In the genomic region with DNA sequence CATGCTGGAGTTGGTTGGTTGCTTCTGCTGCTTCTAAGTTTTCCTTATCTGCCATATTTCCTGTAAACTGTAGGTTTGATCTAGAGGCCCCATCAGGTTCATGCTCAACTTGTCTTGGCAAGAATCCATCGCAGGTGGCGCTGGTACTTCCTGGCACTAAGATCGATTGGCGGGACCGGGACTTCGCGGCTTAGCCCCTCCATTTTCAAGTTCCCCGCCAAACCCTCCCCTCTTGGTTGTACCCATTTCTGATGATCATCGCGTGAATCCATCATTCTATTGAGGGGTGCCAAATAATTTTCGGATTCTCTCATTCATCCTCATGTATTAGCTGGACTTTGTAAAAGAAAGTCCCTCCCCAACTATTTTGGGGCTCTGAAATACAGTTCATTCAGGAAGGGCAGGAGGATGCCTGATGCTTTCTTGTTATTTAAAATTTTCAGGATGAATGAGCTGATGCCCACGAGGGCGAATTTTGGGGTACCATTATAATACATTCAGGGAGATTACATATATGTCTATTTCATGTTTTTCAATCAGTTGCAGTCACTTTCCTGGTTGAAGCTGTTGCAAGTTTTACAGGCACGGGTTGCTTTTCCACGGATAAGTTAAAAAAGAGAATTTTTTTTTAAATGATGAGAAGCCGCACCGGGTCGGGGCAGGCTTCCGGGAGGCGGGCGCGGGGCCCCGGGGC, we compare ENCODE assay signal across 8 cellular contexts. TPM values are rescaled to one million over a fixed set of nuclear protein-coding genes. Genes with fewer than 3 reads are reported as not detected.
DNase-seq lines count a peak whose midpoint lies in the region; ATAC-seq and TF ChIP-seq lines count a peak whose summit lies in the region.

No MANE protein-coding gene starts in this region.

- ATAC-seq in GM18508 (IDR thresholded peaks at IDR 0.05; ENCODE audit: insufficient read depth, unreplicated experiment), result peak; percentile 36
- ATAC-seq in HG03354 (IDR thresholded peaks at IDR 0.05; ENCODE audit: poor library complexity, severe bottlenecking, unreplicated experiment), result peak; percentile 44
- peak; percentile 60 for ATAC-seq in mucosa of descending colon

- H3K27ac ChIP-seq in dorsolateral prefrontal cortex, result peak overlapping the region in 37 of 59 donors; percentile 4 to 75 (median 48)

- H3K36me3 ChIP-seq in mucosa of descending colon (ENCODE audit: low read depth), result no peaks in the 10 kb centered on the region

- H3K9me3 ChIP-seq in mucosa of descending colon, result no peaks in the 10 kb centered on the region

- peaks cover 9% of the 10 kb centered on the region for H3K4me1 ChIP-seq in mucosa of descending colon (ENCODE audit: low read depth)

- intact Hi-C loops in dorsolateral prefrontal cortex (cut with DNase I) (loop anchor here (5.0 kb wide), 2 partner anchors 54 to 74 kb away; partner anchors contain the start of gene AACS (in 1 of the 2)), mucosa of descending colon (cut with DNase I, micrococcal nuclease) (no loop called here)

- peak overlapping the region; percentile 32 to 82 (median 66) for H3K4me3 ChIP-seq in dorsolateral prefrontal cortex
- H3K4me3 ChIP-seq in mucosa of descending colon, result no peak overlapping the region

- H3K27me3 ChIP-seq in dorsolateral prefrontal cortex, result no peaks in the 10 kb centered on the region

- peak; percentile 89 to 93 for DNase-seq in NCI-H526 (lab: John Stamatoyannopoulos, UW)
- DNase-seq in activated CD4-positive, alpha-beta T cell treated with anti-CD3 and anti-CD28 coated beads for 4 hours, result peak; percentile 82 to 83
- peak in 3 of 10 donors; percentile 15 to 54 (median 36) for DNase-seq in dorsolateral prefrontal cortex
- peak; percentile 86 to 89 (median 88) for DNase-seq in mucosa of descending colon
- DNase-seq in stimulated activated CD8-positive, alpha-beta memory T cell treated with anti-CD3 and anti-CD28 coated beads, Interleukin-4, amount 100 ng/mL, for 48 hours, result peak; percentile 88
- DNase-seq in epidermal melanocyte (ENCODE audit: insufficient read length, low spot score), result no peak

- TF ChIP-seq CTCF in dorsolateral prefrontal cortex (IDR thresholded peaks at IDR 0.05 in 54 of 56, conservative IDR thresholded peaks at IDR 0.05 in 2 of 56; ENCODE audit: low read depth in 1 of 56, partially characterized antibody in 56 of 56) (peak in 5 of 56 donors; percentile 6 to 32 (median 12)), mucosa of descending colon (IDR thresholded peaks at IDR 0.05) (peak; percentile 21)

RNA-seq across cellular contexts. Expression of gene BRI3BP, which starts 0.4 kb away (rescaled TPM):
- total RNA-seq in dorsolateral prefrontal cortex (10 to 100 TPM; 19.5 to 37.7 (median 28.0) TPM), mucosa of descending colon (10 to 100 TPM; 21.3 to 45.1 (median 44.4) TPM)

RNA-seq across cellular contexts. Expression of gene DHX37, which starts 4.1 kb away (rescaled TPM):
- 10 to 100 TPM; 11.3 to 26.5 (median 16.9) TPM for total RNA-seq in dorsolateral prefrontal cortex
- 10 to 100 TPM; 14.4 to 17.8 (median 14.8) TPM for total RNA-seq in mucosa of descending colon

Comparison
In these comparisons a context has a peak if more than half of its experiments do, and no peak if none do; other contexts are left out.
1. intact Hi-C loops: an anchor here in dorsolateral prefrontal cortex (5.0 kb wide); none called in mucosa of descending colon.